ENCODE assay signal across 1 cellular context in genomic region chr1:8200317-8201115, GRCh38.
A peak's percentile ranks its signal among the peaks of the same experiment; 100 is the strongest.
TF ChIP-seq lines count a peak whose summit lies in the region.

No MANE protein-coding gene starts in this region.

TF ChIP-seq in HepG2, 621 proteins besides CTCF, POLR2A, EP300 and RAD21 (continued from another document and continues in another):
- TF ChIP-seq JUN (CRISPR knock-in tag; IDR thresholded peaks at IDR 0.05) (peak; percentile 63; the same call in 1 of the 2 replicates), ZNF691 (CRISPR knock-in tag; IDR thresholded peaks at IDR 0.05; ENCODE audit: borderline replicate concordance, low read depth) (peak; percentile 76; the same call in 1 of the 2 replicates), NONO (IDR thresholded peaks at IDR 0.05) (no peak), NONO (CRISPR knock-in tag; conservative IDR thresholded peaks at IDR 0.05) (peak; percentile 56; the same call in 1 of the 2 replicates), ZEB1 (IDR thresholded peaks at IDR 0.05; ENCODE audit: insufficient replicate concordance, low read depth) (peak; percentile 75), ZNF549 (CRISPR knock-in tag; IDR thresholded peaks at IDR 0.05) (no peak), MED8 (CRISPR knock-in tag; IDR thresholded peaks at IDR 0.05; ENCODE audit: insufficient replicate concordance) (peak; percentile 91), FOXK1 (CRISPR knock-in tag; IDR thresholded peaks at IDR 0.05; ENCODE audit: borderline replicate concordance, low read depth) (peak; percentile 81; the same call in 1 of the 2 replicates), ZNF121 (CRISPR knock-in tag; IDR thresholded peaks at IDR 0.05) (peak; percentile 57; the same call in 1 of the 2 replicates), CCAR2 (optimal IDR thresholded peaks at IDR 0.05; ENCODE audit: low read depth, low read length) (no peak), HOXA3 (CRISPR knock-in tag; IDR thresholded peaks at IDR 0.05) (peak; percentile 80; the same call in 1 of the 2 replicates), RFXAP (CRISPR knock-in tag; IDR thresholded peaks at IDR 0.05; ENCODE audit: borderline replicate concordance) (no peak), FOSL2 (CRISPR knock-in tag; IDR thresholded peaks at IDR 0.05) (peak; percentile 88), ZNF703 (CRISPR knock-in tag; IDR thresholded peaks at IDR 0.05; ENCODE audit: borderline replicate concordance) (no peak), PRDM10 (CRISPR knock-in tag; IDR thresholded peaks at IDR 0.05; ENCODE audit: low read depth) (peak; percentile 76; the same call in 1 of the 2 replicates), NPAS2 (CRISPR knock-in tag; IDR thresholded peaks at IDR 0.05; ENCODE audit: borderline replicate concordance) (no peak), NR3C1 (CRISPR knock-in tag; IDR thresholded peaks at IDR 0.05) (no peak), MYPOP (CRISPR knock-in tag; IDR thresholded peaks at IDR 0.05) (0 out of 2 replicates have a peak, but pooled peaks have one; percentile 21), ZSCAN31 (CRISPR knock-in tag; IDR thresholded peaks at IDR 0.05; ENCODE audit: low read depth) (0 out of 2 replicates have a peak, but pooled peaks have one; percentile 13), TBP (CRISPR knock-in tag; IDR thresholded peaks at IDR 0.05) (no peak), MEIS1 (CRISPR knock-in tag; IDR thresholded peaks at IDR 0.05; ENCODE audit: borderline replicate concordance) (peak; percentile 60; the same call in 1 of the 2 replicates), SOX13 (IDR thresholded peaks at IDR 0.05) (no peak), SOX13 (CRISPR knock-in tag; conservative IDR thresholded peaks at IDR 0.05 in 1 of 2, IDR thresholded peaks at IDR 0.05 in 1 of 2) (peak in 1 of 2 experiments; percentile 87; a peak in 2 of 4 replicates), DMAP1 (CRISPR knock-in tag; IDR thresholded peaks at IDR 0.05) (peak; percentile 71), NFYC (CRISPR knock-in tag; IDR thresholded peaks at IDR 0.05) (no peak), YEATS2 (CRISPR knock-in tag; IDR thresholded peaks at IDR 0.05; ENCODE audit: borderline replicate concordance) (peak; percentile 31; the same call in 1 of the 2 replicates), HNF1B (CRISPR knock-in tag; IDR thresholded peaks at IDR 0.05) (peak; percentile 90), KDM3A (CRISPR knock-in tag; IDR thresholded peaks at IDR 0.05; ENCODE audit: low read depth) (peak; percentile 66; the same call in 1 of the 2 replicates), PHF21A (CRISPR knock-in tag; IDR thresholded peaks at IDR 0.05) (peak; percentile 55), FOXK2 (IDR thresholded peaks at IDR 0.05) (no peak), GLMP (CRISPR knock-in tag; IDR thresholded peaks at IDR 0.05; ENCODE audit: borderline replicate concordance) (no peak), ZNF343 (CRISPR knock-in tag; IDR thresholded peaks at IDR 0.05) (peak; percentile 42; the same call in 1 of the 2 replicates), AKAP8 (CRISPR knock-in tag; IDR thresholded peaks at IDR 0.05) (0 out of 2 replicates have a peak, but pooled peaks have one; percentile 8)
- TF ChIP-seq, protein P1, sequence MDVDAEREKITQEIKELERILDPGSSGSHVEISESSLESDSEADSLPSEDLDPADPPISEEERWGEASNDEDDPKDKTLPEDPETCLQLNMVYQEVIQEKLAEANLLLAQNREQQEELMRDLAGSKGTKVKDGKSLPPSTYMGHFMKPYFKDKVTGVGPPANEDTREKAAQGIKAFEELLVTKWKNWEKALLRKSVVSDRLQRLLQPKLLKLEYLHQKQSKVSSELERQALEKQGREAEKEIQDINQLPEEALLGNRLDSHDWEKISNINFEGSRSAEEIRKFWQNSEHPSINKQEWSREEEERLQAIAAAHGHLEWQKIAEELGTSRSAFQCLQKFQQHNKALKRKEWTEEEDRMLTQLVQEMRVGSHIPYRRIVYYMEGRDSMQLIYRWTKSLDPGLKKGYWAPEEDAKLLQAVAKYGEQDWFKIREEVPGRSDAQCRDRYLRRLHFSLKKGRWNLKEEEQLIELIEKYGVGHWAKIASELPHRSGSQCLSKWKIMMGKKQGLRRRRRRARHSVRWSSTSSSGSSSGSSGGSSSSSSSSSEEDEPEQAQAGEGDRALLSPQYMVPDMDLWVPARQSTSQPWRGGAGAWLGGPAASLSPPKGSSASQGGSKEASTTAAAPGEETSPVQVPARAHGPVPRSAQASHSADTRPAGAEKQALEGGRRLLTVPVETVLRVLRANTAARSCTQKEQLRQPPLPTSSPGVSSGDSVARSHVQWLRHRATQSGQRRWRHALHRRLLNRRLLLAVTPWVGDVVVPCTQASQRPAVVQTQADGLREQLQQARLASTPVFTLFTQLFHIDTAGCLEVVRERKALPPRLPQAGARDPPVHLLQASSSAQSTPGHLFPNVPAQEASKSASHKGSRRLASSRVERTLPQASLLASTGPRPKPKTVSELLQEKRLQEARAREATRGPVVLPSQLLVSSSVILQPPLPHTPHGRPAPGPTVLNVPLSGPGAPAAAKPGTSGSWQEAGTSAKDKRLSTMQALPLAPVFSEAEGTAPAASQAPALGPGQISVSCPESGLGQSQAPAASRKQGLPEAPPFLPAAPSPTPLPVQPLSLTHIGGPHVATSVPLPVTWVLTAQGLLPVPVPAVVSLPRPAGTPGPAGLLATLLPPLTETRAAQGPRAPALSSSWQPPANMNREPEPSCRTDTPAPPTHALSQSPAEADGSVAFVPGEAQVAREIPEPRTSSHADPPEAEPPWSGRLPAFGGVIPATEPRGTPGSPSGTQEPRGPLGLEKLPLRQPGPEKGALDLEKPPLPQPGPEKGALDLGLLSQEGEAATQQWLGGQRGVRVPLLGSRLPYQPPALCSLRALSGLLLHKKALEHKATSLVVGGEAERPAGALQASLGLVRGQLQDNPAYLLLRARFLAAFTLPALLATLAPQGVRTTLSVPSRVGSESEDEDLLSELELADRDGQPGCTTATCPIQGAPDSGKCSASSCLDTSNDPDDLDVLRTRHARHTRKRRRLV (CRISPR knock-in tag; IDR thresholded peaks at IDR 0.05) = 0 out of 2 replicates have a peak, but pooled peaks have one; percentile 1
- TF ChIP-seq, protein P2, sequence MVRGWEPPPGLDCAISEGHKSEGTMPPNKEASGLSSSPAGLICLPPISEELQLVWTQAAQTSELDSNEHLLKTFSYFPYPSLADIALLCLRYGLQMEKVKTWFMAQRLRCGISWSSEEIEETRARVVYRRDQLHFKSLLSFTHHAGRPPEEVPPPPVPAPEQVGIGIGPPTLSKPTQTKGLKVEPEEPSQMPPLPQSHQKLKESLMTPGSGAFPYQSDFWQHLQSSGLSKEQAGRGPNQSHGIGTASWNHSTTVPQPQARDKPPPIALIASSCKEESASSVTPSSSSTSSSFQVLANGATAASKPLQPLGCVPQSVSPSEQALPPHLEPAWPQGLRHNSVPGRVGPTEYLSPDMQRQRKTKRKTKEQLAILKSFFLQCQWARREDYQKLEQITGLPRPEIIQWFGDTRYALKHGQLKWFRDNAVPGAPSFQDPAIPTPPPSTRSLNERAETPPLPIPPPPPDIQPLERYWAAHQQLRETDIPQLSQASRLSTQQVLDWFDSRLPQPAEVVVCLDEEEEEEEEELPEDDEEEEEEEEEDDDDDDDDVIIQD (CRISPR knock-in tag; IDR thresholded peaks at IDR 0.05; ENCODE audit: low read depth) = peak; percentile 89
- TF ChIP-seq, protein P3, sequence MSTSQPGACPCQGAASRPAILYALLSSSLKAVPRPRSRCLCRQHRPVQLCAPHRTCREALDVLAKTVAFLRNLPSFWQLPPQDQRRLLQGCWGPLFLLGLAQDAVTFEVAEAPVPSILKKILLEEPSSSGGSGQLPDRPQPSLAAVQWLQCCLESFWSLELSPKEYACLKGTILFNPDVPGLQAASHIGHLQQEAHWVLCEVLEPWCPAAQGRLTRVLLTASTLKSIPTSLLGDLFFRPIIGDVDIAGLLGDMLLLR (CRISPR knock-in tag; IDR thresholded peaks at IDR 0.05) = no peak
- TF ChIP-seq, protein P4, sequence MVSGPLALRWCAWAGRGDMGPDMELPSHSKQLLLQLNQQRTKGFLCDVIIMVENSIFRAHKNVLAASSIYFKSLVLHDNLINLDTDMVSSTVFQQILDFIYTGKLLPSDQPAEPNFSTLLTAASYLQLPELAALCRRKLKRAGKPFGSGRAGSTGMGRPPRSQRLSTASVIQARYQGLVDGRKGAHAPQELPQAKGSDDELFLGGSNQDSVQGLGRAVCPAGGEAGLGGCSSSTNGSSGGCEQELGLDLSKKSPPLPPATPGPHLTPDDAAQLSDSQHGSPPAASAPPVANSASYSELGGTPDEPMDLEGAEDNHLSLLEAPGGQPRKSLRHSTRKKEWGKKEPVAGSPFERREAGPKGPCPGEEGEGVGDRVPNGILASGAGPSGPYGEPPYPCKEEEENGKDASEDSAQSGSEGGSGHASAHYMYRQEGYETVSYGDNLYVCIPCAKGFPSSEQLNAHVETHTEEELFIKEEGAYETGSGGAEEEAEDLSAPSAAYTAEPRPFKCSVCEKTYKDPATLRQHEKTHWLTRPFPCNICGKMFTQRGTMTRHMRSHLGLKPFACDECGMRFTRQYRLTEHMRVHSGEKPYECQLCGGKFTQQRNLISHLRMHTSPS (CRISPR knock-in tag; IDR thresholded peaks at IDR 0.05; ENCODE audit: low read depth) = peak; percentile 44; the same call in 1 of the 2 replicates
- TF ChIP-seq, protein P5, sequence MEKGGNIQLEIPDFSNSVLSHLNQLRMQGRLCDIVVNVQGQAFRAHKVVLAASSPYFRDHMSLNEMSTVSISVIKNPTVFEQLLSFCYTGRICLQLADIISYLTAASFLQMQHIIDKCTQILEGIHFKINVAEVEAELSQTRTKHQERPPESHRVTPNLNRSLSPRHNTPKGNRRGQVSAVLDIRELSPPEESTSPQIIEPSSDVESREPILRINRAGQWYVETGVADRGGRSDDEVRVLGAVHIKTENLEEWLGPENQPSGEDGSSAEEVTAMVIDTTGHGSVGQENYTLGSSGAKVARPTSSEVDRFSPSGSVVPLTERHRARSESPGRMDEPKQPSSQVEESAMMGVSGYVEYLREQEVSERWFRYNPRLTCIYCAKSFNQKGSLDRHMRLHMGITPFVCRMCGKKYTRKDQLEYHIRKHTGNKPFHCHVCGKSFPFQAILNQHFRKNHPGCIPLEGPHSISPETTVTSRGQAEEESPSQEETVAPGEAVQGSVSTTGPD (CRISPR knock-in tag; IDR thresholded peaks at IDR 0.05) = 0 out of 2 replicates have a peak, but pooled peaks have one; percentile 29
